In the genomic region with DNA sequence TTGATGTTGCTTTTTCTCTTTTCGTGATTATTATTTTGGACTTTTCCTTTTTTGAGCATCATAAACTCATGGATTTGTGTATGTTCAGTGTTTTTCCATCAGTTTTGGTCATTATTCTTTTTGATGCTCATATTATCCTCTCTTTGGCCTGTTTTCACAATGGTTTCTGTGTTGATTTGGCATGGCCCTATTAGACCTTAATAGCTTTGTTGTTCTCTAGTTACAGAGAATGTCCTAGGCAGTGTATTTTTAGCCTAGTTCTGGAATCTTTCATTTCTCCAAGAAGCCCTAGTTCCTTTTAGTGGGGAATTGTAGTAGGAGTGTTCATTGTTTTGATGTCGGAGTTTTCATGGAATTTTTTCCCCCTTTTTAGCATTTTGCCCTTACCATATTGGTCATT, we compare ENCODE assay signal across 1 cellular context.
TF ChIP-seq lines count a peak whose summit lies in the region.

No MANE protein-coding gene starts in this region.

TF ChIP-seq in GM12878, 131 proteins besides CTCF, POLR2A, EP300 and RAD21:
- TF ChIP-seq ZNF24 (IDR thresholded peaks at IDR 0.05) (no peak), E4F1 (IDR thresholded peaks at IDR 0.05; ENCODE audit: borderline replicate concordance, partially characterized antibody) (no peak), LARP7 (IDR thresholded peaks at IDR 0.05) (no peak), MYB (IDR thresholded peaks at IDR 0.05; ENCODE audit: borderline replicate concordance, low read depth, low read length) (no peak), BCL11A (IDR thresholded peaks at IDR 0.05; ENCODE audit: low read depth, low read length) (no peak), MLLT1 (IDR thresholded peaks at IDR 0.05) (no peak), MAX (IDR thresholded peaks at IDR 0.05; ENCODE audit: low read depth, low read length) (no peak), BACH1 (IDR thresholded peaks at IDR 0.05; ENCODE audit: borderline replicate concordance) (no peak), MTA2 (IDR thresholded peaks at IDR 0.05; ENCODE audit: low read depth) (no peak), DPF2 (IDR thresholded peaks at IDR 0.05) (no peak), POU2F2 (IDR thresholded peaks at IDR 0.05; ENCODE audit: borderline replicate concordance, low read depth, low read length) (no peak), ZNF207 (IDR thresholded peaks at IDR 0.05; ENCODE audit: borderline replicate concordance) (no peak), MEF2B (IDR thresholded peaks at IDR 0.05; ENCODE audit: partially characterized antibody, poor library complexity, severe bottlenecking) (no peak), RUNX3 (IDR thresholded peaks at IDR 0.05; ENCODE audit: low read length) (no peak), IKZF2 (IDR thresholded peaks at IDR 0.05) (no peak), ZSCAN29 (IDR thresholded peaks at IDR 0.05) (no peak), GABPA (IDR thresholded peaks at IDR 0.05; ENCODE audit: low read depth) (no peak), KAT2A (conservative IDR thresholded peaks at IDR 0.05; ENCODE audit: control insufficient read depth, low read depth, low read length) (no peak)
- TF ChIP-seq, protein P1, sequence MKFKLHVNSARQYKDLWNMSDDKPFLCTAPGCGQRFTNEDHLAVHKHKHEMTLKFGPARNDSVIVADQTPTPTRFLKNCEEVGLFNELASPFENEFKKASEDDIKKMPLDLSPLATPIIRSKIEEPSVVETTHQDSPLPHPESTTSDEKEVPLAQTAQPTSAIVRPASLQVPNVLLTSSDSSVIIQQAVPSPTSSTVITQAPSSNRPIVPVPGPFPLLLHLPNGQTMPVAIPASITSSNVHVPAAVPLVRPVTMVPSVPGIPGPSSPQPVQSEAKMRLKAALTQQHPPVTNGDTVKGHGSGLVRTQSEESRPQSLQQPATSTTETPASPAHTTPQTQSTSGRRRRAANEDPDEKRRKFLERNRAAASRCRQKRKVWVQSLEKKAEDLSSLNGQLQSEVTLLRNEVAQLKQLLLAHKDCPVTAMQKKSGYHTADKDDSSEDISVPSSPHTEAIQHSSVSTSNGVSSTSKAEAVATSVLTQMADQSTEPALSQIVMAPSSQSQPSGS (IDR thresholded peaks at IDR 0.05; ENCODE audit: low read length): no peak
- TF ChIP-seq, protein P2, sequence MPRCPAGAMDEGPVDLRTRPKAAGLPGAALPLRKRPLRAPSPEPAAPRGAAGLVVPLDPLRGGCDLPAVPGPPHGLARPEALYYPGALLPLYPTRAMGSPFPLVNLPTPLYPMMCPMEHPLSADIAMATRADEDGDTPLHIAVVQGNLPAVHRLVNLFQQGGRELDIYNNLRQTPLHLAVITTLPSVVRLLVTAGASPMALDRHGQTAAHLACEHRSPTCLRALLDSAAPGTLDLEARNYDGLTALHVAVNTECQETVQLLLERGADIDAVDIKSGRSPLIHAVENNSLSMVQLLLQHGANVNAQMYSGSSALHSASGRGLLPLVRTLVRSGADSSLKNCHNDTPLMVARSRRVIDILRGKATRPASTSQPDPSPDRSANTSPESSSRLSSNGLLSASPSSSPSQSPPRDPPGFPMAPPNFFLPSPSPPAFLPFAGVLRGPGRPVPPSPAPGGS (IDR thresholded peaks at IDR 0.05; ENCODE audit: borderline replicate concordance, insufficient read depth, low read depth, low read length, poor library complexity, severe bottlenecking): no peak
